ENCODE assay signal across 8 cellular contexts in the genomic region with DNA sequence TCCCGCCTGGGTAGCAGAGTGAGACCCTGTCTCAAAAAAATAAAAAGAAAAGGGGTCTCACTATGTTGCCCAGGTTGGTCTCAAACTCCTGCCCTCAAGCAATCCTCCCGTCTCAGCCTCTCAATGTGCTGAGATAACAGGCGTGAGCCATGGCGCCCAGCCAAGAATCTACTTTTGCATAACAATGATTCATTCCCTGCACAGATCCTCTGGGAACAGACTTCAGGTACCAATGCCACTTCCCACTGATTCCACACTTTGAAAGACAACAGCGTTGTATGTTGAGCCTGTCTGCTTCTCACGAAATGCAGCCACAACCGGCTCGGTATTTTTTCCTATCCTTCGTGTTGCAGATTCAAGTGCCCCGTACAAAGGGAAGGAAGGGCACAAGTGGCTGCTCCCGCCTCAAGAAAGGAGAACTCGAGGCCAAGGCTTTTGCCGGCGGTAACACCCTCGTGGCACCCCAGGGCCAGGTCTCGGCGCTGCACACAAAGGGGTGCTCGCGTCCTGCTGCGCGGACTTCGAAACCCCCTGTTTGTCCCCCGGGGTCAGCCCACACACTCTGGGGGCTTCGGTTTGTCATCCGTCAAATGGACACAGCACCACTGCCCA. TPM values are rescaled to one million over a fixed set of nuclear protein-coding genes. Genes with fewer than 3 reads are reported as not detected.
DNase-seq lines count a peak whose midpoint lies in the region; ATAC-seq, FAIRE-seq and TF ChIP-seq lines count a peak whose summit lies in the region.

No MANE protein-coding gene starts in this region.

- peaks cover 29% of the 10 kb centered on the region for H3K4me1 ChIP-seq in astrocyte (ENCODE audit: insufficient read depth, low read length)

- peak overlapping the region; percentile 86 for H3K4me2 ChIP-seq in astrocyte (ENCODE audit: low read length)

- peak; percentile 57 for ATAC-seq in left ventricle myocardium superior

- peaks cover 14% of the 10 kb centered on the region for H3K36me3 Mint-ChIP-seq in astrocyte (ENCODE audit: low read depth, unreplicated experiment)

- FAIRE-seq in astrocyte (lab: Jason Lieb, UNC), result no peak

- peak overlapping the region; percentile 91 for H3K27ac Mint-ChIP-seq in astrocyte (ENCODE audit: unreplicated experiment)

- peak overlapping the region; percentile 96 for H3K4me3 Mint-ChIP-seq in astrocyte (ENCODE audit: unreplicated experiment)

- H3K36me3 ChIP-seq in astrocyte (ENCODE audit: insufficient read depth, low read length), result peaks cover 17% of the 10 kb centered on the region

- H3K9me3 Mint-ChIP-seq in astrocyte (ENCODE audit: unreplicated experiment), result no peaks in the 10 kb centered on the region

- H3K4me3 ChIP-seq in astrocyte (ENCODE audit: insufficient read depth, low read depth, low read length), result peak overlapping the region; percentile 83

- H4K20me1 ChIP-seq in astrocyte (ENCODE audit: insufficient read depth, low read length), result peaks cover 8% of the 10 kb centered on the region

- intact Hi-C loops in left ventricle myocardium superior (cut with micrococcal nuclease), result no loop called here
- intact Hi-C loops in posterior vena cava (cut with DNase I), result no loop called here

- H3K9ac ChIP-seq in astrocyte (ENCODE audit: low read length), result peak overlapping the region; percentile 97

- no peaks in the 10 kb centered on the region for H3K27me3 Mint-ChIP-seq in astrocyte (ENCODE audit: low read depth, unreplicated experiment)

- in situ Hi-C loops in SK-MEL-5 (cut with HindIII; ENCODE audit: low pct_unique_long_range_greater_than_20kb, low sequenced_read_pairs), result no loop called here

- H3K4me1 Mint-ChIP-seq in astrocyte (ENCODE audit: low read depth, unreplicated experiment), result peaks cover 26% of the 10 kb centered on the region

- peak overlapping the region; percentile 49 for H2AFZ ChIP-seq in astrocyte (ENCODE audit: low read depth, low read length)

- CTCF ChIA-PET in HEK293T (lab: Yijun Ruan, JAX), result no interaction called here

- H3K9me3 ChIP-seq in astrocyte (ENCODE audit: insufficient read depth, low read depth, low read length), result no peaks in the 10 kb centered on the region

- peak; percentile 62 for DNase-seq in GM04503 (ENCODE audit: low read depth)
- DNase-seq in HEK293T (ENCODE audit: extremely low spot score), result peak; percentile 40
- DNase-seq in M059J (ENCODE audit: low read depth), result peak; percentile 96
- peak; percentile 58 for DNase-seq in SK-MEL-5 (ENCODE audit: low read depth, low spot score)
- peak; percentile 77 for DNase-seq in astrocyte (ENCODE audit: low read depth)
- peak; percentile 71 for DNase-seq in left ventricle myocardium superior
- DNase-seq in posterior vena cava (ENCODE audit: low spot score), result peak; percentile 92
- DNase-seq in middle frontal gyrus (ENCODE audit: extremely low spot score, low spot score), result no peak

- POLR2A ChIA-PET in HEK293T (lab: Yijun Ruan, JAX), result interaction anchor here (1.0 to 1.5 kb wide), 3 partner anchors 10 to 23 kb away, joined by 3 to 10 read pairs (median 4); no protein-coding TSS in a partner anchor

- no peak for TF ChIP-seq CTCF in astrocyte (IDR thresholded peaks at IDR 0.05; ENCODE audit: insufficient read depth, low read depth, low read length)

- H3K27me3 ChIP-seq in astrocyte (ENCODE audit: insufficient read depth, low read length), result no peaks in the 10 kb centered on the region

- H3K79me2 ChIP-seq in astrocyte (ENCODE audit: insufficient read depth, low read length), result peaks cover 37% of the 10 kb centered on the region

- peak overlapping the region; percentile 93 for H3K27ac ChIP-seq in astrocyte (ENCODE audit: low read depth, low read length)

TF ChIP-seq in HEK293T, 16 proteins besides CTCF, POLR2A, EP300 and RAD21:
- TF ChIP-seq BHLHE40 (IDR thresholded peaks at IDR 0.05; ENCODE audit: borderline replicate concordance), result no peak
- no peak for TF ChIP-seq LEF1 (IDR thresholded peaks at IDR 0.05; ENCODE audit: borderline replicate concordance)
- peak; percentile 74 for TF ChIP-seq L3MBTL2 (conservative IDR thresholded peaks at IDR 0.05)
- TF ChIP-seq TARDBP (IDR thresholded peaks at IDR 0.05), result no peak

RNA-seq across cellular contexts. Expression of a gene that starts 0.7 kb away (rescaled TPM):
- 37.6 and 44.6 TPM in 2 replicates for total RNA-seq in M059J (2014; rRNA removed; shearing (Covaris generic))
- total RNA-seq in SK-MEL-5 (2014; rRNA removed; shearing (Covaris generic)), result 9.6 and 9.9 TPM in 2 replicates
- 10.2 and 11.8 TPM in 2 replicates for polyA plus RNA-seq in SK-MEL-5 (2015; cell fraction: cytosol; rRNA removed)
- polyA plus RNA-seq in SK-MEL-5 (2015; cell fraction: nucleus; rRNA removed), result 31.7 and 38.9 TPM in 2 replicates
- total RNA-seq in astrocyte (21.9 and 28.3 TPM in 2 replicates), left ventricle myocardium superior (10.1 TPM), posterior vena cava (10 to 100 TPM; 10.7 to 14.6 TPM)

RNA-seq across cellular contexts. Expression of a gene that starts 36.9 kb away (rescaled TPM):
- total RNA-seq in M059J (2014; rRNA removed; shearing (Covaris generic)), result 428 and 571 TPM in 2 replicates
- total RNA-seq in SK-MEL-5 (2014; rRNA removed; shearing (Covaris generic)), result 185 and 186 TPM in 2 replicates
- polyA plus RNA-seq in SK-MEL-5 (2015; cell fraction: cytosol; rRNA removed), result 225 and 252 TPM in 2 replicates
- polyA plus RNA-seq in SK-MEL-5 (2015; cell fraction: nucleus; rRNA removed), result 67.3 and 72.3 TPM in 2 replicates
- total RNA-seq in astrocyte (336 and 362 TPM in 2 replicates), left ventricle myocardium superior (45.5 TPM), posterior vena cava (100 to 1,000 TPM; 150 to 159 TPM)
